In genomic region chr5:179134511-179134910, GRCh38 we compare ENCODE assay signal across 17 cellular contexts.
DNase-seq lines count a peak whose midpoint lies in the region; ATAC-seq and TF ChIP-seq lines count a peak whose summit lies in the region.
"Had no signal": no experiment of that assay in that cellular context is flagged by ENCODE, and none has a peak within 500 bp of the region (broad histone marks: within the 10 kb centered on the region; RNA-seq: fewer than 3 reads in every experiment).

No MANE protein-coding gene starts in this region.

- peaks cover 22% of the 10 kb centered on the region for H3K9me3 ChIP-seq in RWPE2 (ENCODE audit: severe bottlenecking)
- no peaks in the 10 kb centered on the region for H3K9me3 ChIP-seq in lower lobe of right lung
- no peaks in the 10 kb centered on the region for H3K9me3 ChIP-seq in aorta (ENCODE audit: control insufficient read depth, low read length)
- no peaks in the 10 kb centered on the region for H3K9me3 ChIP-seq in ascending aorta
- H3K9me3 ChIP-seq: BLaER1 treated with 17β-estradiol and CSF1 and Interleukin-3, amounts not matched to agents 10 nM and 100 nM; HAP-1 had no signal

- TF ChIP-seq CTCF in CD14-positive monocyte (IDR thresholded peaks at IDR 0.05): no peak
- TF ChIP-seq CTCF in RWPE2 (IDR thresholded peaks at IDR 0.05; ENCODE audit: poor library complexity, severe bottlenecking): no peak
- no peak for TF ChIP-seq CTCF in lower lobe of right lung (IDR thresholded peaks at IDR 0.05)
- TF ChIP-seq CTCF in ascending aorta (IDR thresholded peaks at IDR 0.05): no peak

- no peak overlapping the region for H3K4me3 Mint-ChIP-seq in CD14-positive monocyte
- H3K4me3 Mint-ChIP-seq: B cell; CD4-positive, CD25-positive, alpha-beta regulatory T cell; CD8-positive, alpha-beta memory T cell had no signal

- H3K27ac ChIP-seq in RWPE2 (ENCODE audit: poor library complexity, severe bottlenecking): no peak overlapping the region
- no peak overlapping the region for H3K27ac ChIP-seq in lower lobe of right lung
- H3K27ac ChIP-seq in aorta (ENCODE audit: low read depth in 1 of 2, low read length in 2 of 2): no peak overlapping the region
- H3K27ac ChIP-seq in ascending aorta: no peak overlapping the region
- H3K27ac ChIP-seq: BLaER1 treated with 17β-estradiol and CSF1 and Interleukin-3, amounts not matched to agents 10 nM and 100 nM; GM23248 had no signal

- 93 to 94% methylated on average over 16 of the region's 16 CpGs for WGBS in aorta, 2 donors

- no peaks in the 10 kb centered on the region for H3K36me3 Mint-ChIP-seq in CD14-positive monocyte
- H3K36me3 Mint-ChIP-seq: CD4-positive, CD25-positive, alpha-beta regulatory T cell had no signal

- H3K9me3 Mint-ChIP-seq in CD14-positive monocyte: peaks cover 7 to 41% (median 26%) of the 10 kb centered on the region in 7 donors

- H3K4me1 ChIP-seq in RWPE2 (ENCODE audit: insufficient read depth, poor library complexity, severe bottlenecking) (no peaks in the 10 kb centered on the region), lower lobe of right lung (no peaks in the 10 kb centered on the region), aorta (ENCODE audit: control insufficient read depth in 1 of 2, insufficient read depth in 2 of 2, low read length in 2 of 2) (no peaks in the 10 kb centered on the region), ascending aorta (no peaks in the 10 kb centered on the region)
- H3K4me1 ChIP-seq: HAP-1 had no signal

- intact Hi-C loops in CD14-positive monocyte (cut with micrococcal nuclease): no loop called here
- intact Hi-C loops in lower lobe of right lung (cut with DNase I): no loop called here
- intact Hi-C loops in aorta (cut with DNase I): no loop called here
- intact Hi-C loops in ascending aorta (cut with DNase I): no loop called here

- H3K27ac Mint-ChIP-seq in CD14-positive monocyte: no peak overlapping the region
- H3K27ac Mint-ChIP-seq: B cell; CD8-positive, alpha-beta memory T cell had no signal

- no peaks in the 10 kb centered on the region for H3K27me3 ChIP-seq in RWPE2 (ENCODE audit: insufficient read depth, poor library complexity, severe bottlenecking)
- no peaks in the 10 kb centered on the region for H3K27me3 ChIP-seq in lower lobe of right lung (ENCODE audit: low read depth)
- H3K27me3 ChIP-seq in aorta (ENCODE audit: control insufficient read depth in 1 of 2, insufficient read depth in 2 of 2, low read length in 1 of 2): no peaks in the 10 kb centered on the region
- no peaks in the 10 kb centered on the region for H3K27me3 ChIP-seq in ascending aorta
- H3K27me3 ChIP-seq: BLaER1 treated with 17β-estradiol and CSF1 and Interleukin-3, amounts not matched to agents 10 nM and 100 nM had no signal

- H3K4me3 ChIP-seq in RWPE2 (ENCODE audit: severe bottlenecking) (no peak overlapping the region), lower lobe of right lung (no peak overlapping the region), aorta (ENCODE audit: low read length in 2 of 2) (no peak overlapping the region), ascending aorta (no peak overlapping the region)
- H3K4me3 ChIP-seq: BLaER1 treated with 17β-estradiol and CSF1 and Interleukin-3, amounts not matched to agents 10 nM and 100 nM; GM23248; HAP-1 had no signal

- peak; percentile 25 for DNase-seq in CD14-positive monocyte (ENCODE audit: low spot score)
- peak; percentile 41 for DNase-seq in RWPE2 (ENCODE audit: low spot score)
- peak; percentile 11 for DNase-seq in lower lobe of right lung
- DNase-seq in aorta: peak; percentile 25 to 26
- DNase-seq in ascending aorta (ENCODE audit: low spot score in 2 of 2): no peak
- DNase-seq in nucleus accumbens (lab: John Stamatoyannopoulos, UW): no peak
- DNase-seq: CD4-positive, CD25-positive, alpha-beta regulatory T cell; CD8-positive, alpha-beta memory T cell; COR-L47; DMS 273 treated with DMSO at 0.1 percent for 48 hours; DMS53; DND-41; EL; GM23248 had no signal

- H3K27me3 Mint-ChIP-seq in CD14-positive monocyte (ENCODE audit: low read depth in 3 of 3): peaks cover 1 to 2% (median 2%) of the 10 kb centered on the region in 3 donors
- H3K27me3 Mint-ChIP-seq: B cell; CD4-positive, CD25-positive, alpha-beta regulatory T cell had no signal

- no peaks in the 10 kb centered on the region for H3K36me3 ChIP-seq in RWPE2 (ENCODE audit: low read depth)
- peaks cover 5% of the 10 kb centered on the region for H3K36me3 ChIP-seq in lower lobe of right lung
- no peaks in the 10 kb centered on the region for H3K36me3 ChIP-seq in aorta (ENCODE audit: control insufficient read depth in 1 of 2, insufficient read depth in 2 of 2, low read length in 1 of 2)
- H3K36me3 ChIP-seq in ascending aorta: peaks cover 13 to 20% of the 10 kb centered on the region in 2 donors
- H3K36me3 ChIP-seq: BLaER1 treated with 17β-estradiol and CSF1 and Interleukin-3, amounts not matched to agents 10 nM and 100 nM; HAP-1 had no signal

- ATAC-seq in RWPE2 (ENCODE audit: low read depth) (no peak), lower lobe of right lung (no peak), aorta (ENCODE audit: low FRiP score) (no peak)

- H3K4me1 Mint-ChIP-seq in CD14-positive monocyte: no peaks in the 10 kb centered on the region
- H3K4me1 Mint-ChIP-seq: B cell; CD4-positive, CD25-positive, alpha-beta regulatory T cell; CD8-positive, alpha-beta memory T cell had no signal

Comparison
In these comparisons a context has a peak if more than half of its experiments do, and no peak if none do; other contexts are left out.
1. DNase-seq: peak in CD14-positive monocyte (single experiment), RWPE2 (single experiment), lower lobe of right lung (single experiment) and aorta (2 of 2); none in ascending aorta (0 of 2) and nucleus accumbens (0 of 56).